8 cellular contexts compared by ENCODE assay signal in genomic region chr12:93167841-93168492, GRCh38.
A peak's percentile ranks its signal among the peaks of the same experiment; 100 is the strongest.
DNase-seq lines count a peak whose midpoint lies in the region; ATAC-seq and TF ChIP-seq lines count a peak whose summit lies in the region.

No MANE protein-coding gene starts in this region.

- peaks cover 6% of the 10 kb centered on the region for H3K4me1 Mint-ChIP-seq in CD8-positive, alpha-beta T cell (ENCODE audit: low read depth)
- peaks cover 14% of the 10 kb centered on the region for H3K4me1 Mint-ChIP-seq in activated naive CD4-positive, alpha-beta T cell treated with anti-CD3 and anti-CD28 coated beads, Interleukin-2, amount 50 U/mL, for 24 hours

- no peaks in the 10 kb centered on the region for H3K4me1 ChIP-seq in CD8-positive, alpha-beta T cell (ENCODE audit: insufficient read depth, low read length)

- H3K27ac ChIP-seq in CD8-positive, alpha-beta T cell (ENCODE audit: low read depth, low read length), result no peak overlapping the region

- ATAC-seq in CD8-positive, alpha-beta T cell, result no peak
- ATAC-seq in GM19324 (IDR thresholded peaks at IDR 0.05; ENCODE audit: low FRiP score, unreplicated experiment), result peak; percentile 45
- peak; percentile 57 for ATAC-seq in HG03354 (IDR thresholded peaks at IDR 0.05; ENCODE audit: poor library complexity, severe bottlenecking, unreplicated experiment)

- no peak overlapping the region for H3K4me3 ChIP-seq in CD8-positive, alpha-beta T cell (ENCODE audit: low read depth, low read length)

- no peaks in the 10 kb centered on the region for H3K27me3 Mint-ChIP-seq in CD8-positive, alpha-beta T cell (ENCODE audit: low read depth)
- H3K27me3 Mint-ChIP-seq in activated naive CD4-positive, alpha-beta T cell treated with anti-CD3 and anti-CD28 coated beads, Interleukin-2, amount 50 U/mL, for 24 hours, result no peaks in the 10 kb centered on the region

- no peaks in the 10 kb centered on the region for H3K9me3 Mint-ChIP-seq in CD8-positive, alpha-beta T cell
- no peaks in the 10 kb centered on the region for H3K9me3 Mint-ChIP-seq in activated naive CD4-positive, alpha-beta T cell treated with anti-CD3 and anti-CD28 coated beads, Interleukin-2, amount 50 U/mL, for 24 hours

- no peaks in the 10 kb centered on the region for H3K36me3 Mint-ChIP-seq in CD8-positive, alpha-beta T cell
- H3K36me3 Mint-ChIP-seq in activated naive CD4-positive, alpha-beta T cell treated with anti-CD3 and anti-CD28 coated beads, Interleukin-2, amount 50 U/mL, for 24 hours, result no peaks in the 10 kb centered on the region

- H3K27ac Mint-ChIP-seq in CD8-positive, alpha-beta T cell, result no peak overlapping the region
- no peak overlapping the region for H3K27ac Mint-ChIP-seq in activated naive CD4-positive, alpha-beta T cell treated with anti-CD3 and anti-CD28 coated beads, Interleukin-2, amount 50 U/mL, for 24 hours

- H3K4me3 Mint-ChIP-seq in CD8-positive, alpha-beta T cell, result peak overlapping the region; percentile 49
- H3K4me3 Mint-ChIP-seq in activated naive CD4-positive, alpha-beta T cell treated with anti-CD3 and anti-CD28 coated beads, Interleukin-2, amount 50 U/mL, for 24 hours, result peak overlapping the region; percentile 19

- no peaks in the 10 kb centered on the region for H3K36me3 ChIP-seq in CD8-positive, alpha-beta T cell (ENCODE audit: insufficient read depth, low read length)

- no peak for DNase-seq in CD8-positive, alpha-beta T cell
- DNase-seq in iPS-NIHi11 (ENCODE audit: low spot score) (peak; percentile 36), DMS79 (lab: John Stamatoyannopoulos, UW) (no peak), NCI-H187 treated with DMSO at 0.1 percent for 48 hours (lab: John Stamatoyannopoulos, UW) (no peak)
- peak; percentile 11 for DNase-seq in stimulated activated CD4-positive, alpha-beta T cell treated with anti-CD3 and anti-CD28 coated beads, Interleukin-12 subunit alpha, Interleukin-12 subunit beta, amount 100 ng/mL, for 4 hours

- POLR2A ChIA-PET in CD8-positive, alpha-beta T cell (lab: Charles Lee), result no interaction called here

- no peak for TF ChIP-seq CTCF in CD8-positive, alpha-beta T cell (IDR thresholded peaks at IDR 0.05)

- no peaks in the 10 kb centered on the region for H3K9me3 ChIP-seq in CD8-positive, alpha-beta T cell (ENCODE audit: low read length)

- no peaks in the 10 kb centered on the region for H3K27me3 ChIP-seq in CD8-positive, alpha-beta T cell (ENCODE audit: insufficient read depth, low read length)

- intact Hi-C loops in CD8-positive, alpha-beta T cell (cut with DNase I, micrococcal nuclease), result loop anchor here in 1 of 2 experiments (1.0 kb wide), 1 partner anchor 8 kb away; no protein-coding TSS in a partner anchor

- CTCF ChIA-PET in CD8-positive, alpha-beta T cell (lab: Charles Lee), result no interaction called here

Comparison
In these comparisons a context has a peak if more than half of its experiments do, and no peak if none do; other contexts are left out.
1. DNase-seq: peak in iPS-NIHi11 (single experiment) and stimulated activated CD4-positive, alpha-beta T cell treated with anti-CD3 and anti-CD28 coated beads, Interleukin-12 subunit alpha, Interleukin-12 subunit beta, amount 100 ng/mL, for 4 hours (single experiment); none in CD8-positive, alpha-beta T cell (0 of 7), DMS79 (single experiment) and NCI-H187 treated with DMSO at 0.1 percent for 48 hours (single experiment).